In the genomic region with DNA sequence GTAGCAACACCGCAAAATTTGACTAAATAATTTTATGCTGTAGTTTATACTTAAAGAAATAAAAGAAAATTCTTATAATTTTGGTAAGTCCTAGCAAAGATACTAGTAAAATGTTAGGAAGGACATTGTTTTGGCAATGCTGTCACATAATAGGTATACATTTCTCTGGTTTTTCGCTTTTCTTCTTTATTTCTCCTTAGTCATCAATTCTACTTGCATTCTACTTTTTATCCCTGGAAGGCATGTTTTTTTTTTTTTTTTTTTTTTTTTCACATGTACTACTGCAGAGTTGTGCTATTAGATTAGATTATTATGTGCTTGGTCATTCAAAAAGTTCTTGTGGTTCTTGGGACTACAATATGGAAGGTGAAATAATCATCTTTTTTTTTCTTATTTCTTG, we compare ENCODE assay signal across 4 cellular contexts.
A peak's percentile ranks its signal among the peaks of the same experiment; 100 is the strongest.
TF ChIP-seq lines count a peak whose summit lies in the region.

No MANE protein-coding gene starts in this region.

TF ChIP-seq in HepG2, 621 proteins besides CTCF, POLR2A, EP300 and RAD21:
- TF ChIP-seq ZNF333 (CRISPR knock-in tag; IDR thresholded peaks at IDR 0.05; ENCODE audit: borderline replicate concordance), result no peak
- TF ChIP-seq PRMT3 (CRISPR knock-in tag; IDR thresholded peaks at IDR 0.05; ENCODE audit: borderline replicate concordance, low read depth), result no peak
- TF ChIP-seq GZF1 (CRISPR knock-in tag; IDR thresholded peaks at IDR 0.05), result no peak
- TF ChIP-seq TBP (CRISPR knock-in tag; IDR thresholded peaks at IDR 0.05), result no peak
- peak; percentile 54; the same call in 1 of the 2 replicates for TF ChIP-seq MAFF (IDR thresholded peaks at IDR 0.05; ENCODE audit: low read depth, low read length)
- peak; percentile 59 to 73 for TF ChIP-seq MAFK (conservative IDR thresholded peaks at IDR 0.05 in 1 of 2, IDR thresholded peaks at IDR 0.05 in 1 of 2; ENCODE audit: low read length in 2 of 2)
- TF ChIP-seq ZNF136 (CRISPR knock-in tag; IDR thresholded peaks at IDR 0.05; ENCODE audit: low read depth), result no peak
- TF ChIP-seq FOXJ3 (CRISPR knock-in tag; IDR thresholded peaks at IDR 0.05; ENCODE audit: borderline replicate concordance), result no peak
- TF ChIP-seq, protein P1, sequence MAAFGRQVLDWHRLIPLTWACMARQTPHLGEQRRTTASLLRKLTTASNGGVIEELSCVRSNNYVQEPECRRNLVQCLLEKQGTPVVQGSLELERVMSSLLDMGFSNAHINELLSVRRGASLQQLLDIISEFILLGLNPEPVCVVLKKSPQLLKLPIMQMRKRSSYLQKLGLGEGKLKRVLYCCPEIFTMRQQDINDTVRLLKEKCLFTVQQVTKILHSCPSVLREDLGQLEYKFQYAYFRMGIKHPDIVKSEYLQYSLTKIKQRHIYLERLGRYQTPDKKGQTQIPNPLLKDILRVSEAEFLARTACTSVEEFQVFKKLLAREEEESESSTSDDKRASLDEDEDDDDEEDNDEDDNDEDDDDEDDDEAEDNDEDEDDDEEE (CRISPR knock-in tag; IDR thresholded peaks at IDR 0.05), result no peak
- TF ChIP-seq, protein P2, sequence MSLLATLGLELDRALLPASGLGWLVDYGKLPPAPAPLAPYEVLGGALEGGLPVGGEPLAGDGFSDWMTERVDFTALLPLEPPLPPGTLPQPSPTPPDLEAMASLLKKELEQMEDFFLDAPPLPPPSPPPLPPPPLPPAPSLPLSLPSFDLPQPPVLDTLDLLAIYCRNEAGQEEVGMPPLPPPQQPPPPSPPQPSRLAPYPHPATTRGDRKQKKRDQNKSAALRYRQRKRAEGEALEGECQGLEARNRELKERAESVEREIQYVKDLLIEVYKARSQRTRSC (CRISPR knock-in tag; IDR thresholded peaks at IDR 0.05; ENCODE audit: low read depth), result no peak
- TF ChIP-seq SMYD3 (CRISPR knock-in tag; IDR thresholded peaks at IDR 0.05), result no peak
- no peak for TF ChIP-seq ZSCAN31 (CRISPR knock-in tag; IDR thresholded peaks at IDR 0.05; ENCODE audit: low read depth)
- no peak for TF ChIP-seq ZNF350 (CRISPR knock-in tag; IDR thresholded peaks at IDR 0.05; ENCODE audit: borderline replicate concordance, low read depth)
- TF ChIP-seq TBX2 (CRISPR knock-in tag; IDR thresholded peaks at IDR 0.05; ENCODE audit: borderline replicate concordance), result no peak
- no peak for TF ChIP-seq MTF1 (CRISPR knock-in tag; IDR thresholded peaks at IDR 0.05)

TF ChIP-seq in IMR-90, 13 proteins besides CTCF, POLR2A, EP300 and RAD21:
- TF ChIP-seq RFX5 (IDR thresholded peaks at IDR 0.05; ENCODE audit: low read depth, low read length) (no peak), BHLHE40 (IDR thresholded peaks at IDR 0.05; ENCODE audit: low read depth, low read length) (no peak), MAFK (IDR thresholded peaks at IDR 0.05; ENCODE audit: low read depth, low read length) (peak; percentile 29; the same call in 1 of the 2 replicates), NFE2L2 (IDR thresholded peaks at IDR 0.05; ENCODE audit: low read depth, low read length) (no peak), SMC3 (IDR thresholded peaks at IDR 0.05; ENCODE audit: low read depth, low read length) (no peak)
- TF ChIP-seq, protein P3, sequence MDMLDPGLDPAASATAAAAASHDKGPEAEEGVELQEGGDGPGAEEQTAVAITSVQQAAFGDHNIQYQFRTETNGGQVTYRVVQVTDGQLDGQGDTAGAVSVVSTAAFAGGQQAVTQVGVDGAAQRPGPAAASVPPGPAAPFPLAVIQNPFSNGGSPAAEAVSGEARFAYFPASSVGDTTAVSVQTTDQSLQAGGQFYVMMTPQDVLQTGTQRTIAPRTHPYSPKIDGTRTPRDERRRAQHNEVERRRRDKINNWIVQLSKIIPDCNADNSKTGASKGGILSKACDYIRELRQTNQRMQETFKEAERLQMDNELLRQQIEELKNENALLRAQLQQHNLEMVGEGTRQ (IDR thresholded peaks at IDR 0.05; ENCODE audit: low read depth, low read length), result no peak
- TF ChIP-seq, protein P4, sequence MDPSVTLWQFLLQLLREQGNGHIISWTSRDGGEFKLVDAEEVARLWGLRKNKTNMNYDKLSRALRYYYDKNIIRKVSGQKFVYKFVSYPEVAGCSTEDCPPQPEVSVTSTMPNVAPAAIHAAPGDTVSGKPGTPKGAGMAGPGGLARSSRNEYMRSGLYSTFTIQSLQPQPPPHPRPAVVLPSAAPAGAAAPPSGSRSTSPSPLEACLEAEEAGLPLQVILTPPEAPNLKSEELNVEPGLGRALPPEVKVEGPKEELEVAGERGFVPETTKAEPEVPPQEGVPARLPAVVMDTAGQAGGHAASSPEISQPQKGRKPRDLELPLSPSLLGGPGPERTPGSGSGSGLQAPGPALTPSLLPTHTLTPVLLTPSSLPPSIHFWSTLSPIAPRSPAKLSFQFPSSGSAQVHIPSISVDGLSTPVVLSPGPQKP (IDR thresholded peaks at IDR 0.05; ENCODE audit: borderline replicate concordance, low read depth, low read length), result no peak

TF ChIP-seq in K562, 482 proteins besides CTCF, POLR2A, EP300 and RAD21:
- TF ChIP-seq, protein P5, sequence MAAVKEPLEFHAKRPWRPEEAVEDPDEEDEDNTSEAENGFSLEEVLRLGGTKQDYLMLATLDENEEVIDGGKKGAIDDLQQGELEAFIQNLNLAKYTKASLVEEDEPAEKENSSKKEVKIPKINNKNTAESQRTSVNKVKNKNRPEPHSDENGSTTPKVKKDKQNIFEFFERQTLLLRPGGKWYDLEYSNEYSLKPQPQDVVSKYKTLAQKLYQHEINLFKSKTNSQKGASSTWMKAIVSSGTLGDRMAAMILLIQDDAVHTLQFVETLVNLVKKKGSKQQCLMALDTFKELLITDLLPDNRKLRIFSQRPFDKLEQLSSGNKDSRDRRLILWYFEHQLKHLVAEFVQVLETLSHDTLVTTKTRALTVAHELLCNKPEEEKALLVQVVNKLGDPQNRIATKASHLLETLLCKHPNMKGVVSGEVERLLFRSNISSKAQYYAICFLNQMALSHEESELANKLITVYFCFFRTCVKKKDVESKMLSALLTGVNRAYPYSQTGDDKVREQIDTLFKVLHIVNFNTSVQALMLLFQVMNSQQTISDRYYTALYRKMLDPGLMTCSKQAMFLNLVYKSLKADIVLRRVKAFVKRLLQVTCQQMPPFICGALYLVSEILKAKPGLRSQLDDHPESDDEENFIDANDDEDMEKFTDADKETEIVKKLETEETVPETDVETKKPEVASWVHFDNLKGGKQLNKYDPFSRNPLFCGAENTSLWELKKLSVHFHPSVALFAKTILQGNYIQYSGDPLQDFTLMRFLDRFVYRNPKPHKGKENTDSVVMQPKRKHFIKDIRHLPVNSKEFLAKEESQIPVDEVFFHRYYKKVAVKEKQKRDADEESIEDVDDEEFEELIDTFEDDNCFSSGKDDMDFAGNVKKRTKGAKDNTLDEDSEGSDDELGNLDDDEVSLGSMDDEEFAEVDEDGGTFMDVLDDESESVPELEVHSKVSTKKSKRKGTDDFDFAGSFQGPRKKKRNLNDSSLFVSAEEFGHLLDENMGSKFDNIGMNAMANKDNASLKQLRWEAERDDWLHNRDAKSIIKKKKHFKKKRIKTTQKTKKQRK (IDR thresholded peaks at IDR 0.05; ENCODE audit: borderline replicate concordance, low read depth, low read length), result no peak
- TF ChIP-seq SIN3A (IDR thresholded peaks at IDR 0.05; ENCODE audit: borderline replicate concordance in 2 of 2, control insufficient read depth in 1 of 2, low read depth in 2 of 2, low read length in 2 of 2) (no peak), MAFK (IDR thresholded peaks at IDR 0.05; ENCODE audit: low read length) (peak; percentile 33; the same call in 1 of the 2 replicates), ZNF77 (CRISPR knock-in tag; IDR thresholded peaks at IDR 0.05) (no peak), POLR2H (tag; IDR thresholded peaks at IDR 0.05; ENCODE audit: low read depth) (no peak), SUPT5H (IDR thresholded peaks at IDR 0.05) (no peak), MAFG (tag; conservative IDR thresholded peaks at IDR 0.05) (peak; percentile 72), C11orf30 (IDR thresholded peaks at IDR 0.05; ENCODE audit: low read depth) (peak; percentile 61), ZNF316 (IDR thresholded peaks at IDR 0.05) (peak; percentile 88), MAFF (IDR thresholded peaks at IDR 0.05; ENCODE audit: low read length) (peak; percentile 36; the same call in 1 of the 2 replicates)
- TF ChIP-seq, protein P6, sequence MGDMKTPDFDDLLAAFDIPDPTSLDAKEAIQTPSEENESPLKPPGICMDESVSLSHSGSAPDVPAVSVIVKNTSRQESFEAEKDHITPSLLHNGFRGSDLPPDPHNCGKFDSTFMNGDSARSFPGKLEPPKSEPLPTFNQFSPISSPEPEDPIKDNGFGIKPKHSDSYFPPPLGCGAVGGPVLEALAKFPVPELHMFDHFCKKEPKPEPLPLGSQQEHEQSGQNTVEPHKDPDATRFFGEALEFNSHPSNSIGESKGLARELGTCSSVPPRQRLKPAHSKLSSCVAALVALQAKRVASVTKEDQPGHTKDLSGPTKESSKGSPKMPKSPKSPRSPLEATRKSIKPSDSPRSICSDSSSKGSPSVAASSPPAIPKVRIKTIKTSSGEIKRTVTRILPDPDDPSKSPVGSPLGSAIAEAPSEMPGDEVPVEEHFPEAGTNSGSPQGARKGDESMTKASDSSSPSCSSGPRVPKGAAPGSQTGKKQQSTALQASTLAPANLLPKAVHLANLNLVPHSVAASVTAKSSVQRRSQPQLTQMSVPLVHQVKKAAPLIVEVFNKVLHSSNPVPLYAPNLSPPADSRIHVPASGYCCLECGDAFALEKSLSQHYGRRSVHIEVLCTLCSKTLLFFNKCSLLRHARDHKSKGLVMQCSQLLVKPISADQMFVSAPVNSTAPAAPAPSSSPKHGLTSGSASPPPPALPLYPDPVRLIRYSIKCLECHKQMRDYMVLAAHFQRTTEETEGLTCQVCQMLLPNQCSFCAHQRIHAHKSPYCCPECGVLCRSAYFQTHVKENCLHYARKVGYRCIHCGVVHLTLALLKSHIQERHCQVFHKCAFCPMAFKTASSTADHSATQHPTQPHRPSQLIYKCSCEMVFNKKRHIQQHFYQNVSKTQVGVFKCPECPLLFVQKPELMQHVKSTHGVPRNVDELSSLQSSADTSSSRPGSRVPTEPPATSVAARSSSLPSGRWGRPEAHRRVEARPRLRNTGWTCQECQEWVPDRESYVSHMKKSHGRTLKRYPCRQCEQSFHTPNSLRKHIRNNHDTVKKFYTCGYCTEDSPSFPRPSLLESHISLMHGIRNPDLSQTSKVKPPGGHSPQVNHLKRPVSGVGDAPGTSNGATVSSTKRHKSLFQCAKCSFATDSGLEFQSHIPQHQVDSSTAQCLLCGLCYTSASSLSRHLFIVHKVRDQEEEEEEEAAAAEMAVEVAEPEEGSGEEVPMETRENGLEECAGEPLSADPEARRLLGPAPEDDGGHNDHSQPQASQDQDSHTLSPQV (IDR thresholded peaks at IDR 0.05), result no peak

TF ChIP-seq in SK-N-SH treated with all-trans-retinoic acid at 6 μM for 48 hours, 23 proteins besides CTCF, POLR2A, EP300 and RAD21:
- TF ChIP-seq ESRRG (CRISPR knock-in tag; IDR thresholded peaks at IDR 0.05) (no peak), ZNF8 (CRISPR knock-in tag; IDR thresholded peaks at IDR 0.05) (no peak), TCF4 (CRISPR knock-in tag; IDR thresholded peaks at IDR 0.05; ENCODE audit: borderline replicate concordance) (no peak), ZNF565 (CRISPR knock-in tag; conservative IDR thresholded peaks at IDR 0.05; ENCODE audit: low read depth) (no peak), TOX (CRISPR knock-in tag; IDR thresholded peaks at IDR 0.05; ENCODE audit: borderline replicate concordance) (no peak), RARB (CRISPR knock-in tag; IDR thresholded peaks at IDR 0.05) (no peak), ZC3H10 (CRISPR knock-in tag; IDR thresholded peaks at IDR 0.05) (no peak), PPARA (CRISPR knock-in tag; IDR thresholded peaks at IDR 0.05; ENCODE audit: borderline replicate concordance) (no peak), OSR1 (CRISPR knock-in tag; IDR thresholded peaks at IDR 0.05) (no peak), SNAI2 (CRISPR knock-in tag; IDR thresholded peaks at IDR 0.05) (no peak), ISL1 (CRISPR knock-in tag; IDR thresholded peaks at IDR 0.05) (no peak), GLIS3 (CRISPR knock-in tag; IDR thresholded peaks at IDR 0.05) (no peak), ZNF70 (CRISPR knock-in tag; IDR thresholded peaks at IDR 0.05) (no peak)
- TF ChIP-seq, protein P7, sequence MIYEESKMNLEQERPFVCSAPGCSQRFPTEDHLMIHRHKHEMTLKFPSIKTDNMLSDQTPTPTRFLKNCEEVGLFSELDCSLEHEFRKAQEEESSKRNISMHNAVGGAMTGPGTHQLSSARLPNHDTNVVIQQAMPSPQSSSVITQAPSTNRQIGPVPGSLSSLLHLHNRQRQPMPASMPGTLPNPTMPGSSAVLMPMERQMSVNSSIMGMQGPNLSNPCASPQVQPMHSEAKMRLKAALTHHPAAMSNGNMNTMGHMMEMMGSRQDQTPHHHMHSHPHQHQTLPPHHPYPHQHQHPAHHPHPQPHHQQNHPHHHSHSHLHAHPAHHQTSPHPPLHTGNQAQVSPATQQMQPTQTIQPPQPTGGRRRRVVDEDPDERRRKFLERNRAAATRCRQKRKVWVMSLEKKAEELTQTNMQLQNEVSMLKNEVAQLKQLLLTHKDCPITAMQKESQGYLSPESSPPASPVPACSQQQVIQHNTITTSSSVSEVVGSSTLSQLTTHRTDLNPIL (CRISPR knock-in tag; IDR thresholded peaks at IDR 0.05; ENCODE audit: low read depth), result no peak
- TF ChIP-seq, protein P8, sequence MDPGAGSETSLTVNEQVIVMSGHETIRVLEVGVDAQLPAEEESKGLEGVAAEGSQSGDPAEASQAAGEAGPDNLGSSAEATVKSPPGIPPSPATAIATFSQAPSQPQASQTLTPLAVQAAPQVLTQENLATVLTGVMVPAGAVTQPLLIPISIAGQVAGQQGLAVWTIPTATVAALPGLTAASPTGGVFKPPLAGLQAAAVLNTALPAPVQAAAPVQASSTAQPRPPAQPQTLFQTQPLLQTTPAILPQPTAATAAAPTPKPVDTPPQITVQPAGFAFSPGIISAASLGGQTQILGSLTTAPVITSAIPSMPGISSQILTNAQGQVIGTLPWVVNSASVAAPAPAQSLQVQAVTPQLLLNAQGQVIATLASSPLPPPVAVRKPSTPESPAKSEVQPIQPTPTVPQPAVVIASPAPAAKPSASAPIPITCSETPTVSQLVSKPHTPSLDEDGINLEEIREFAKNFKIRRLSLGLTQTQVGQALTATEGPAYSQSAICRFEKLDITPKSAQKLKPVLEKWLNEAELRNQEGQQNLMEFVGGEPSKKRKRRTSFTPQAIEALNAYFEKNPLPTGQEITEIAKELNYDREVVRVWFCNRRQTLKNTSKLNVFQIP (CRISPR knock-in tag; IDR thresholded peaks at IDR 0.05; ENCODE audit: borderline replicate concordance, low read depth), result no peak
